Comparison of ENCODE assay signal across 1 cellular context in genomic region chr20:21017381-21018085, GRCh38.
TF ChIP-seq lines count a peak whose summit lies in the region.

No MANE protein-coding gene starts in this region.

TF ChIP-seq in HepG2, 621 proteins besides CTCF, POLR2A, EP300 and RAD21 (continued from another document and continues in another):
- TF ChIP-seq, protein P1, sequence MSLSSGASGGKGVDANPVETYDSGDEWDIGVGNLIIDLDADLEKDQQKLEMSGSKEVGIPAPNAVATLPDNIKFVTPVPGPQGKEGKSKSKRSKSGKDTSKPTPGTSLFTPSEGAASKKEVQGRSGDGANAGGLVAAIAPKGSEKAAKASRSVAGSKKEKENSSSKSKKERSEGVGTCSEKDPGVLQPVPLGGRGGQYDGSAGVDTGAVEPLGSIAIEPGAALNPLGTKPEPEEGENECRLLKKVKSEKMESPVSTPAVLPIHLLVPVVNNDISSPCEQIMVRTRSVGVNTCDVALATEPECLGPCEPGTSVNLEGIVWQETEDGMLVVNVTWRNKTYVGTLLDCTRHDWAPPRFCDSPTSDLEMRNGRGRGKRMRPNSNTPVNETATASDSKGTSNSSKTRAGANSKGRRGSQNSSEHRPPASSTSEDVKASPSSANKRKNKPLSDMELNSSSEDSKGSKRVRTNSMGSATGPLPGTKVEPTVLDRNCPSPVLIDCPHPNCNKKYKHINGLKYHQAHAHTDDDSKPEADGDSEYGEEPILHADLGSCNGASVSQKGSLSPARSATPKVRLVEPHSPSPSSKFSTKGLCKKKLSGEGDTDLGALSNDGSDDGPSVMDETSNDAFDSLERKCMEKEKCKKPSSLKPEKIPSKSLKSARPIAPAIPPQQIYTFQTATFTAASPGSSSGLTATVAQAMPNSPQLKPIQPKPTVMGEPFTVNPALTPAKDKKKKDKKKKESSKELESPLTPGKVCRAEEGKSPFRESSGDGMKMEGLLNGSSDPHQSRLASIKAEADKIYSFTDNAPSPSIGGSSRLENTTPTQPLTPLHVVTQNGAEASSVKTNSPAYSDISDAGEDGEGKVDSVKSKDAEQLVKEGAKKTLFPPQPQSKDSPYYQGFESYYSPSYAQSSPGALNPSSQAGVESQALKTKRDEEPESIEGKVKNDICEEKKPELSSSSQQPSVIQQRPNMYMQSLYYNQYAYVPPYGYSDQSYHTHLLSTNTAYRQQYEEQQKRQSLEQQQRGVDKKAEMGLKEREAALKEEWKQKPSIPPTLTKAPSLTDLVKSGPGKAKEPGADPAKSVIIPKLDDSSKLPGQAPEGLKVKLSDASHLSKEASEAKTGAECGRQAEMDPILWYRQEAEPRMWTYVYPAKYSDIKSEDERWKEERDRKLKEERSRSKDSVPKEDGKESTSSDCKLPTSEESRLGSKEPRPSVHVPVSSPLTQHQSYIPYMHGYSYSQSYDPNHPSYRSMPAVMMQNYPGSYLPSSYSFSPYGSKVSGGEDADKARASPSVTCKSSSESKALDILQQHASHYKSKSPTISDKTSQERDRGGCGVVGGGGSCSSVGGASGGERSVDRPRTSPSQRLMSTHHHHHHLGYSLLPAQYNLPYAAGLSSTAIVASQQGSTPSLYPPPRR (CRISPR knock-in tag; IDR thresholded peaks at IDR 0.05; ENCODE audit: borderline replicate concordance): peak; percentile 86
- TF ChIP-seq, protein P2, sequence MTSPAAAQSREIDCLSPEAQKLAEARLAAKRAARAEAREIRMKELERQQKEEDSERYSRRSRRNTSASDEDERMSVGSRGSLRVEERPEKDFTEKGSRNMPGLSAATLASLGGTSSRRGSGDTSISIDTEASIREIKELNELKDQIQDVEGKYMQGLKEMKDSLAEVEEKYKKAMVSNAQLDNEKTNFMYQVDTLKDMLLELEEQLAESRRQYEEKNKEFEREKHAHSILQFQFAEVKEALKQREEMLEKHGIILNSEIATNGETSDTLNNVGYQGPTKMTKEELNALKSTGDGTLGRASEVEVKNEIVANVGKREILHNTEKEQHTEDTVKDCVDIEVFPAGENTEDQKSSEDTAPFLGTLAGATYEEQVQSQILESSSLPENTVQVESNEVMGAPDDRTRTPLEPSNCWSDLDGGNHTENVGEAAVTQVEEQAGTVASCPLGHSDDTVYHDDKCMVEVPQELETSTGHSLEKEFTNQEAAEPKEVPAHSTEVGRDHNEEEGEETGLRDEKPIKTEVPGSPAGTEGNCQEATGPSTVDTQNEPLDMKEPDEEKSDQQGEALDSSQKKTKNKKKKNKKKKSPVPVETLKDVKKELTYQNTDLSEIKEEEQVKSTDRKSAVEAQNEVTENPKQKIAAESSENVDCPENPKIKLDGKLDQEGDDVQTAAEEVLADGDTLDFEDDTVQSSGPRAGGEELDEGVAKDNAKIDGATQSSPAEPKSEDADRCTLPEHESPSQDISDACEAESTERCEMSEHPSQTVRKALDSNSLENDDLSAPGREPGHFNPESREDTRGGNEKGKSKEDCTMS (CRISPR knock-in tag; conservative IDR thresholded peaks at IDR 0.05): 0 out of 2 replicates have a peak, but pooled peaks have one; percentile 64
- TF ChIP-seq PAF1 (CRISPR knock-in tag; IDR thresholded peaks at IDR 0.05): no peak
- TF ChIP-seq ZBTB4 (CRISPR knock-in tag; IDR thresholded peaks at IDR 0.05; ENCODE audit: borderline replicate concordance): no peak
- TF ChIP-seq ATF2 (CRISPR knock-in tag; IDR thresholded peaks at IDR 0.05): peak; percentile 24; the same call in 1 of the 2 replicates
- TF ChIP-seq HNF4G (IDR thresholded peaks at IDR 0.05; ENCODE audit: borderline replicate concordance, low read depth, low read length): no peak
- TF ChIP-seq HNF4G (CRISPR knock-in tag; IDR thresholded peaks at IDR 0.05; ENCODE audit: borderline replicate concordance, low read depth): no peak
- TF ChIP-seq ZNF788 (CRISPR knock-in tag; IDR thresholded peaks at IDR 0.05; ENCODE audit: borderline replicate concordance): peak; percentile 63; the same call in 1 of the 2 replicates
- TF ChIP-seq, protein P3, sequence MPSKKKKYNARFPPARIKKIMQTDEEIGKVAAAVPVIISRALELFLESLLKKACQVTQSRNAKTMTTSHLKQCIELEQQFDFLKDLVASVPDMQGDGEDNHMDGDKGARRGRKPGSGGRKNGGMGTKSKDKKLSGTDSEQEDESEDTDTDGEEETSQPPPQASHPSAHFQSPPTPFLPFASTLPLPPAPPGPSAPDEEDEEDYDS (CRISPR knock-in tag; IDR thresholded peaks at IDR 0.05): 0 out of 2 replicates have a peak, but pooled peaks have one; percentile 49
- TF ChIP-seq, protein P4, sequence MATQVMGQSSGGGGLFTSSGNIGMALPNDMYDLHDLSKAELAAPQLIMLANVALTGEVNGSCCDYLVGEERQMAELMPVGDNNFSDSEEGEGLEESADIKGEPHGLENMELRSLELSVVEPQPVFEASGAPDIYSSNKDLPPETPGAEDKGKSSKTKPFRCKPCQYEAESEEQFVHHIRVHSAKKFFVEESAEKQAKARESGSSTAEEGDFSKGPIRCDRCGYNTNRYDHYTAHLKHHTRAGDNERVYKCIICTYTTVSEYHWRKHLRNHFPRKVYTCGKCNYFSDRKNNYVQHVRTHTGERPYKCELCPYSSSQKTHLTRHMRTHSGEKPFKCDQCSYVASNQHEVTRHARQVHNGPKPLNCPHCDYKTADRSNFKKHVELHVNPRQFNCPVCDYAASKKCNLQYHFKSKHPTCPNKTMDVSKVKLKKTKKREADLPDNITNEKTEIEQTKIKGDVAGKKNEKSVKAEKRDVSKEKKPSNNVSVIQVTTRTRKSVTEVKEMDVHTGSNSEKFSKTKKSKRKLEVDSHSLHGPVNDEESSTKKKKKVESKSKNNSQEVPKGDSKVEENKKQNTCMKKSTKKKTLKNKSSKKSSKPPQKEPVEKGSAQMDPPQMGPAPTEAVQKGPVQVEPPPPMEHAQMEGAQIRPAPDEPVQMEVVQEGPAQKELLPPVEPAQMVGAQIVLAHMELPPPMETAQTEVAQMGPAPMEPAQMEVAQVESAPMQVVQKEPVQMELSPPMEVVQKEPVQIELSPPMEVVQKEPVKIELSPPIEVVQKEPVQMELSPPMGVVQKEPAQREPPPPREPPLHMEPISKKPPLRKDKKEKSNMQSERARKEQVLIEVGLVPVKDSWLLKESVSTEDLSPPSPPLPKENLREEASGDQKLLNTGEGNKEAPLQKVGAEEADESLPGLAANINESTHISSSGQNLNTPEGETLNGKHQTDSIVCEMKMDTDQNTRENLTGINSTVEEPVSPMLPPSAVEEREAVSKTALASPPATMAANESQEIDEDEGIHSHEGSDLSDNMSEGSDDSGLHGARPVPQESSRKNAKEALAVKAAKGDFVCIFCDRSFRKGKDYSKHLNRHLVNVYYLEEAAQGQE (IDR thresholded peaks at IDR 0.05; ENCODE audit: borderline replicate concordance in 1 of 2, low read depth in 1 of 2, low read length in 2 of 2): no peak
- no peak for TF ChIP-seq SOX6 (IDR thresholded peaks at IDR 0.05)
- TF ChIP-seq SOX6 (CRISPR knock-in tag; IDR thresholded peaks at IDR 0.05): peak; percentile 66
- TF ChIP-seq ZNF691 (CRISPR knock-in tag; IDR thresholded peaks at IDR 0.05; ENCODE audit: borderline replicate concordance, low read depth): no peak; the same call in 1 of the 2 replicates
- TF ChIP-seq FOXA3 (CRISPR knock-in tag; IDR thresholded peaks at IDR 0.05): peak; percentile 80; the same call in 1 of the 2 replicates
- no peak for TF ChIP-seq MIER3 (CRISPR knock-in tag; IDR thresholded peaks at IDR 0.05; ENCODE audit: borderline replicate concordance)
- peak; percentile 55 for TF ChIP-seq FOXO1 (CRISPR knock-in tag; IDR thresholded peaks at IDR 0.05)
- no peak for TF ChIP-seq CENPX (CRISPR knock-in tag; IDR thresholded peaks at IDR 0.05)
- TF ChIP-seq RARA (CRISPR knock-in tag; IDR thresholded peaks at IDR 0.05): peak; percentile 53
- TF ChIP-seq TCF12 (IDR thresholded peaks at IDR 0.05): no peak
- TF ChIP-seq TCF12 (CRISPR knock-in tag; IDR thresholded peaks at IDR 0.05): no peak
- TF ChIP-seq FOXA1 (IDR thresholded peaks at IDR 0.05): no peak
- peak; percentile 95 for TF ChIP-seq FOXA1 (CRISPR knock-in tag; IDR thresholded peaks at IDR 0.05)
- TF ChIP-seq, protein P5, sequence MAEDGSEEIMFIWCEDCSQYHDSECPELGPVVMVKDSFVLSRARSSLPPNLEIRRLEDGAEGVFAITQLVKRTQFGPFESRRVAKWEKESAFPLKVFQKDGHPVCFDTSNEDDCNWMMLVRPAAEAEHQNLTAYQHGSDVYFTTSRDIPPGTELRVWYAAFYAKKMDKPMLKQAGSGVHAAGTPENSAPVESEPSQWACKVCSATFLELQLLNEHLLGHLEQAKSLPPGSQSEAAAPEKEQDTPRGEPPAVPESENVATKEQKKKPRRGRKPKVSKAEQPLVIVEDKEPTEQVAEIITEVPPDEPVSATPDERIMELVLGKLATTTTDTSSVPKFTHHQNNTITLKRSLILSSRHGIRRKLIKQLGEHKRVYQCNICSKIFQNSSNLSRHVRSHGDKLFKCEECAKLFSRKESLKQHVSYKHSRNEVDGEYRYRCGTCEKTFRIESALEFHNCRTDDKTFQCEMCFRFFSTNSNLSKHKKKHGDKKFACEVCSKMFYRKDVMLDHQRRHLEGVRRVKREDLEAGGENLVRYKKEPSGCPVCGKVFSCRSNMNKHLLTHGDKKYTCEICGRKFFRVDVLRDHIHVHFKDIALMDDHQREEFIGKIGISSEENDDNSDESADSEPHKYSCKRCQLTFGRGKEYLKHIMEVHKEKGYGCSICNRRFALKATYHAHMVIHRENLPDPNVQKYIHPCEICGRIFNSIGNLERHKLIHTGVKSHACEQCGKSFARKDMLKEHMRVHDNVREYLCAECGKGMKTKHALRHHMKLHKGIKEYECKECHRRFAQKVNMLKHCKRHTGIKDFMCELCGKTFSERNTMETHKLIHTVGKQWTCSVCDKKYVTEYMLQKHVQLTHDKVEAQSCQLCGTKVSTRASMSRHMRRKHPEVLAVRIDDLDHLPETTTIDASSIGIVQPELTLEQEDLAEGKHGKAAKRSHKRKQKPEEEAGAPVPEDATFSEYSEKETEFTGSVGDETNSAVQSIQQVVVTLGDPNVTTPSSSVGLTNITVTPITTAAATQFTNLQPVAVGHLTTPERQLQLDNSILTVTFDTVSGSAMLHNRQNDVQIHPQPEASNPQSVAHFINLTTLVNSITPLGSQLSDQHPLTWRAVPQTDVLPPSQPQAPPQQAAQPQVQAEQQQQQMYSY (CRISPR knock-in tag; IDR thresholded peaks at IDR 0.05): no peak
- TF ChIP-seq ISX (CRISPR knock-in tag; conservative IDR thresholded peaks at IDR 0.05): no peak
- no peak for TF ChIP-seq GTF2F1 (IDR thresholded peaks at IDR 0.05; ENCODE audit: low read length)
- TF ChIP-seq ZKSCAN1 (IDR thresholded peaks at IDR 0.05; ENCODE audit: low read length): no peak
- TF ChIP-seq SALL2 (CRISPR knock-in tag; IDR thresholded peaks at IDR 0.05): 0 out of 2 replicates have a peak, but pooled peaks have one; percentile 10
- TF ChIP-seq ZNF276 (CRISPR knock-in tag; IDR thresholded peaks at IDR 0.05; ENCODE audit: low read depth): no peak
- TF ChIP-seq ZNF513 (CRISPR knock-in tag; conservative IDR thresholded peaks at IDR 0.05): no peak
- peak; percentile 85 for TF ChIP-seq XRCC5 (optimal IDR thresholded peaks at IDR 0.05; ENCODE audit: low read length)
